Comparison of ENCODE assay signal across 8 cellular contexts in the genomic region with DNA sequence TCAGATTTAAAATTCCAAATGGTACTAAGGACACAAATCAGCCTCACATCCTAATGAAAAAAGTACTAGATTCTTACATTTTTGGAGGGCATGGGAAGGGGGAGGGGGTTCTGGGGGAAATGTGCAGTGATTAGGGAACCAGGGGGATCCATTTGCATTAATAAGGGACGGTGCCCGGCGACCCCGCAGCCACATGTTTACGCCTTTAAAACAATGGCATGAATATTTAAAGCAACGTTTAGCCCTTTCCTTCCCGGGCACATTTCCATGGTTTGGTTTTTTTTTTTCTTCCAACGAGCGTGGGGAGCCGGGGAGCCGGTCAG. TPM values are rescaled to one million over a fixed set of nuclear protein-coding genes. Genes with fewer than 3 reads are reported as not detected.
DNase-seq lines count a peak whose midpoint lies in the region; ATAC-seq, FAIRE-seq and TF ChIP-seq lines count a peak whose summit lies in the region.

No MANE protein-coding gene starts in this region.

- H3K4me3 Mint-ChIP-seq in T-helper 2 cell treated with Interferon-gamma antibody and Interleukin-4, amounts not matched to agents 5 μg/mL and 100 μg/mL, for 36 hours: peak overlapping the region; percentile 90
- H3K4me3 Mint-ChIP-seq in activated naive CD8-positive, alpha-beta T cell treated with anti-CD3 and anti-CD28 coated beads for 36 hours: peak overlapping the region; percentile 86

- no peak for TF ChIP-seq CTCF in kidney (IDR thresholded peaks at IDR 0.05; ENCODE audit: borderline replicate concordance, extremely low read depth, insufficient read depth)

- H3K4me3 ChIP-seq in kidney (ENCODE audit: low read length in 2 of 2): peak overlapping the region; percentile 59 to 75

- H3K27me3 Mint-ChIP-seq in T-helper 2 cell treated with Interferon-gamma antibody and Interleukin-4, amounts not matched to agents 5 μg/mL and 100 μg/mL, for 36 hours (ENCODE audit: low read depth): no peaks in the 10 kb centered on the region
- H3K27me3 Mint-ChIP-seq in activated naive CD8-positive, alpha-beta T cell treated with anti-CD3 and anti-CD28 coated beads for 36 hours: no peaks in the 10 kb centered on the region

- H3K9ac ChIP-seq in kidney (ENCODE audit: low read length in 2 of 2): peak overlapping the region; percentile 63 to 91

- FAIRE-seq in kidney (lab: Jason Lieb, UNC): no peak

- H3K9me3 ChIP-seq in kidney (ENCODE audit: control insufficient read depth in 1 of 2, low read length in 2 of 2): no peaks in the 10 kb centered on the region

- peak overlapping the region; percentile 86 for H3K27ac Mint-ChIP-seq in T-helper 2 cell treated with Interferon-gamma antibody and Interleukin-4, amounts not matched to agents 5 μg/mL and 100 μg/mL, for 36 hours
- H3K27ac Mint-ChIP-seq in activated naive CD8-positive, alpha-beta T cell treated with anti-CD3 and anti-CD28 coated beads for 36 hours: peak overlapping the region; percentile 84

- H3K4me1 ChIP-seq in kidney (ENCODE audit: control insufficient read depth in 1 of 2, insufficient read depth in 1 of 2, low read depth in 1 of 2, low read length in 2 of 2): peaks cover 0 to 11% of the 10 kb centered on the region in 2 donors

- DNase-seq in T-helper 2 cell treated with Interferon-gamma antibody and Interleukin-4, amounts not matched to agents 5 μg/mL and 100 μg/mL, for 36 hours (ENCODE audit: low spot score): no peak
- DNase-seq in T-helper 2 cell (no peak), kidney (no peak), substantia nigra (lab: John Stamatoyannopoulos, UW) (peak in 1 of 49 donors; percentile 66), NCI-H1930 (lab: John Stamatoyannopoulos, UW) (no peak)
- DNase-seq in activated naive CD8-positive, alpha-beta T cell treated with anti-CD3 and anti-CD28 coated beads for 36 hours: no peak

- no peaks in the 10 kb centered on the region for H3K36me3 ChIP-seq in kidney (ENCODE audit: control insufficient read depth in 1 of 2, insufficient read depth in 2 of 2, low read length in 2 of 2)

- H3K9me3 Mint-ChIP-seq in T-helper 2 cell treated with Interferon-gamma antibody and Interleukin-4, amounts not matched to agents 5 μg/mL and 100 μg/mL, for 36 hours: no peaks in the 10 kb centered on the region
- no peaks in the 10 kb centered on the region for H3K9me3 Mint-ChIP-seq in activated naive CD8-positive, alpha-beta T cell treated with anti-CD3 and anti-CD28 coated beads for 36 hours

- peak overlapping the region; percentile 86 to 88 for H3K27ac ChIP-seq in kidney (ENCODE audit: low read depth in 2 of 2, low read length in 2 of 2)
- peak overlapping the region; percentile 74 for H3K27ac ChIP-seq in substantia nigra (ENCODE audit: low read depth, low read length, poor library complexity, severe bottlenecking)

- H3K36me3 Mint-ChIP-seq in T-helper 2 cell treated with Interferon-gamma antibody and Interleukin-4, amounts not matched to agents 5 μg/mL and 100 μg/mL, for 36 hours (ENCODE audit: low read depth): peaks cover 19% of the 10 kb centered on the region
- peaks cover 32% of the 10 kb centered on the region for H3K36me3 Mint-ChIP-seq in activated naive CD8-positive, alpha-beta T cell treated with anti-CD3 and anti-CD28 coated beads for 36 hours

- no peak for ATAC-seq in GM18505 (IDR thresholded peaks at IDR 0.05; ENCODE audit: unreplicated experiment)
- ATAC-seq in GM21447 (IDR thresholded peaks at IDR 0.05; ENCODE audit: unreplicated experiment): no peak

- H3K4me1 Mint-ChIP-seq in T-helper 2 cell treated with Interferon-gamma antibody and Interleukin-4, amounts not matched to agents 5 μg/mL and 100 μg/mL, for 36 hours (ENCODE audit: low read depth): peaks cover 39% of the 10 kb centered on the region
- peaks cover 50% of the 10 kb centered on the region for H3K4me1 Mint-ChIP-seq in activated naive CD8-positive, alpha-beta T cell treated with anti-CD3 and anti-CD28 coated beads for 36 hours

- TF ChIP-seq POLR2A in GM18505 (IDR thresholded peaks at IDR 0.05; ENCODE audit: borderline replicate concordance, extremely low read depth, insufficient read depth, insufficient read length): no peak

- intact Hi-C loops in kidney (cut with DNase I): no loop called here

RNA-seq across cellular contexts. Expression of a gene that starts 1.2 kb away (rescaled TPM):
- 10 to 100 TPM; 66.5 to 68.7 TPM for total RNA-seq in activated naive CD8-positive, alpha-beta T cell treated with anti-CD3 and anti-CD28 coated beads for 36 hours
- total RNA-seq in kidney: 53.5 TPM
- 48.8 TPM for polyA plus RNA-seq in kidney (ENCODE audit: insufficient read depth, low read depth, low replicate concordance)

RNA-seq across cellular contexts. Expression of a gene that starts 47.0 kb away (rescaled TPM):
- 10 to 100 TPM; 14.4 to 16.6 TPM for total RNA-seq in activated naive CD8-positive, alpha-beta T cell treated with anti-CD3 and anti-CD28 coated beads for 36 hours
- total RNA-seq in kidney: 45.8 TPM
- 166 TPM for polyA plus RNA-seq in kidney (ENCODE audit: insufficient read depth, low read depth, low replicate concordance)
